In the genomic region with DNA sequence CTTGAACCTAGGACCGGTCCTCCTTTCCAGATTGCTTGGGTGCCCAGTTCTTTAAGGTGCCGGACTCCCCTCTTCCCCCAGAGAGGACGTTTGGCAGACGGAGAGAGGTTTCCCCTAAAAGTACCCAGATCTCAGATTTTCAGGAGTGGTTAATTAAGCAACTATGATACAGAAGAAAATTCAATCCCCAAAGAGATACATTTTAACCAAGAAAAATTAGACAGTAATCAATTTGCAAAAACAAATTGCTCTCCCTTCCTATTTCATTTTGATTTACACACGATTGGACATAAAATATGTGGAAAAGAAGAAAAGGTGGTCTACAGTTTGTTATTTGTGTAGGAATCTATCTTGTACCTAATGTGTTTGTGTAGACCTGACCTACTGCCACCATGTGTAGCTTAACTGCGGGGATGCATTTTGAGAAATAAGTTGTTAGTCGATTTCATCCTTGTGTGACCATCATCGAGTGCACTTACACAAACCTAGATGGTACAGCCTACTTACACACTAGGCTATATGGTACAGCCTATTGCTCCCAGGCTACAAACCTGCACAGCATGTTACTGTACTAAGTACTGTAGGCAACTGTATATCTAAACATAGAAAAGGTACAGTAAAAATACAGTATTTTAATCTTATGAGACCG, we compare ENCODE assay signal across 8 cellular contexts. TPM values are rescaled to one million over a fixed set of nuclear protein-coding genes. Genes with fewer than 3 reads are reported as not detected.
DNase-seq lines count a peak whose midpoint lies in the region; ATAC-seq and TF ChIP-seq lines count a peak whose summit lies in the region.

No MANE protein-coding gene starts in this region.

- H3K9me3 ChIP-seq in Karpas-422 (ENCODE audit: low read length): no peaks in the 10 kb centered on the region

- intact Hi-C loops in Calu3 (cut with micrococcal nuclease; ENCODE audit: unreplicated experiment): no loop called here

- no peak overlapping the region for H2BK5ac ChIP-seq in mesendoderm (ENCODE audit: low read length)

- H3K36me3 Mint-ChIP-seq in Calu3 (ENCODE audit: insufficient read depth, unreplicated experiment): peaks cover 30% of the 10 kb centered on the region

- H3K27ac Mint-ChIP-seq in Calu3 (ENCODE audit: unreplicated experiment): peak overlapping the region; percentile 97

- peak overlapping the region; percentile 97 for H3K23ac ChIP-seq in mesendoderm (ENCODE audit: low read length)

- H3K79me1 ChIP-seq in mesendoderm (ENCODE audit: low read length): peaks cover 2% of the 10 kb centered on the region

- peaks cover 23% of the 10 kb centered on the region for H3K4me1 ChIP-seq in Karpas-422 (ENCODE audit: low read length)
- peaks cover 2% of the 10 kb centered on the region for H3K4me1 ChIP-seq in mesendoderm (ENCODE audit: control insufficient read depth, low read depth, low read length)

- H3K18ac ChIP-seq in mesendoderm (ENCODE audit: low read length): peak overlapping the region; percentile 89

- H2BK120ac ChIP-seq in mesendoderm (ENCODE audit: low read depth, low read length): no peak overlapping the region

- H3K79me2 ChIP-seq in Karpas-422 (ENCODE audit: low read length) (peaks cover 79% of the 10 kb centered on the region), mesendoderm (ENCODE audit: control insufficient read depth, insufficient read depth, low read length) (peaks cover 2% of the 10 kb centered on the region)

- peak overlapping the region; percentile 99 for H3K56ac ChIP-seq in mesendoderm (ENCODE audit: low read length)

- H3K4me3 ChIP-seq in Karpas-422 (ENCODE audit: low read length) (peak overlapping the region; percentile 97), brain microvascular endothelial cell (ENCODE audit: low read depth, low read length) (peak overlapping the region; percentile 84), mesendoderm (ENCODE audit: low read length) (peak overlapping the region; percentile 77)

- no peak overlapping the region for H4K8ac ChIP-seq in mesendoderm (ENCODE audit: low read depth, low read length)

- peak overlapping the region; percentile 98 for H3K4me3 Mint-ChIP-seq in Calu3 (ENCODE audit: low read depth, unreplicated experiment)

- no peak overlapping the region for H2AK5ac ChIP-seq in mesendoderm (ENCODE audit: low read length)

- H3K9ac ChIP-seq in Karpas-422 (ENCODE audit: low read length) (peak overlapping the region; percentile 93), mesendoderm (ENCODE audit: low read length) (peak overlapping the region; percentile 85)

- H3K27ac ChIP-seq in Karpas-422 (ENCODE audit: low read length): peak overlapping the region; percentile 9; the same call in 1 of the 2 replicates
- peak overlapping the region; percentile 83 for H3K27ac ChIP-seq in brain microvascular endothelial cell
- H3K27ac ChIP-seq in mesendoderm (ENCODE audit: low read depth, low read length): no peak overlapping the region

- WGBS in mesendoderm (ENCODE audit: extremely low coverage, insufficient coverage, low lambda C conversion rate): no CpG with 5 or more reads among the region's 9 CpGs

- peak overlapping the region; percentile 89 for H3K4ac ChIP-seq in mesendoderm (ENCODE audit: low read depth, low read length)

- BruUV-seq in Calu3 (replicated peaks; lab: Mats Ljungman, UMichigan): no TSS peak

- peak overlapping the region; percentile 99 for H2AFZ ChIP-seq in Karpas-422 (ENCODE audit: low read length)

- H3K4me2 ChIP-seq in Karpas-422 (ENCODE audit: low read depth, low read length, poor library complexity, severe bottlenecking) (peak overlapping the region; percentile 95), mesendoderm (ENCODE audit: low read length) (peak overlapping the region; percentile 53)

- no peaks in the 10 kb centered on the region for H3K27me3 Mint-ChIP-seq in Calu3 (ENCODE audit: unreplicated experiment)

- no peak overlapping the region for H2BK15ac ChIP-seq in mesendoderm (replicated peaks; ENCODE audit: low read depth)

- no peaks in the 10 kb centered on the region for H3K9me3 Mint-ChIP-seq in Calu3 (ENCODE audit: low read depth, unreplicated experiment)

- H3K27me3 ChIP-seq in Karpas-422 (ENCODE audit: low read length) (no peaks in the 10 kb centered on the region), brain microvascular endothelial cell (replicated peaks) (no peaks in the 10 kb centered on the region), mesendoderm (ENCODE audit: insufficient read depth, low read length, poor library complexity) (no peaks in the 10 kb centered on the region)

- no peak overlapping the region for H4K5ac ChIP-seq in mesendoderm (ENCODE audit: low read length)

- TF ChIP-seq CTCF in Calu3 (IDR thresholded peaks at IDR 0.05; ENCODE audit: unreplicated experiment) (no peak), brain microvascular endothelial cell (IDR thresholded peaks at IDR 0.05; ENCODE audit: low read depth, low read length, missing control alignments) (no peak), GM13976 (IDR thresholded peaks at IDR 0.05; ENCODE audit: borderline replicate concordance, control extremely low read depth, extremely low read depth, insufficient read depth, missing control alignments) (no peak)

- H3K9me2 ChIP-seq in Karpas-422 (replicated peaks; ENCODE audit: insufficient read depth, low read length): no peaks in the 10 kb centered on the region

- no peaks in the 10 kb centered on the region for H4K20me1 ChIP-seq in Karpas-422 (ENCODE audit: insufficient read depth, low read depth, low read length)

- DNase-seq in Calu3: no peak
- peak; percentile 58 for DNase-seq in Karpas-422
- DNase-seq in brain microvascular endothelial cell: no peak
- DNase-seq in mesendoderm: peak; percentile 6
- DNase-seq in GM13976 (ENCODE audit: low spot score): no peak
- no peak for DNase-seq in DMS153 treated with DMSO at 0.1 percent for 48 hours (lab: John Stamatoyannopoulos, UW; ENCODE audit: unreplicated experiment)
- DNase-seq in activated CD8-positive, alpha-beta memory T cell treated with anti-CD3 and anti-CD28 coated beads, Interleukin-2, amount 50 U/mL, for 48 hours: no peak

- no peak for ATAC-seq in HG02763 (IDR thresholded peaks at IDR 0.05; ENCODE audit: unreplicated experiment)

- H3K36me3 ChIP-seq in Karpas-422 (ENCODE audit: insufficient read depth, low read length) (peaks cover 35% of the 10 kb centered on the region), brain microvascular endothelial cell (replicated peaks) (peaks cover 6% of the 10 kb centered on the region), mesendoderm (ENCODE audit: control insufficient read depth, insufficient read depth, low read length) (peaks cover 2% of the 10 kb centered on the region)

- peaks cover 9% of the 10 kb centered on the region for H3K4me1 Mint-ChIP-seq in Calu3 (ENCODE audit: low read depth, unreplicated experiment)

- in situ Hi-C loops in brain microvascular endothelial cell (cut with HindIII; ENCODE audit: low pct_ligation_motif_present, low sequenced_read_pairs) (loop anchor here (10.0 kb wide), 1 partner anchor 305 kb away; no protein-coding TSS in a partner anchor), GM13976 (cut with MboI; ENCODE audit: low sequenced_read_pairs, unreplicated experiment) (loop anchor here (25.0 kb wide), 1 partner anchor 787 kb away; the partner anchor contains the start of gene CDC7)

- CTCF ChIA-PET in Calu3 (lab: Charles Lee): interaction anchor here (0.5 to 0.6 kb wide), 2 partner anchors 22 to 980 kb away, joined by 4 to 7 read pairs; no protein-coding TSS in a partner anchor

RNA-seq across cellular contexts. Expression of gene RPAP2, which starts 0.7 kb away (rescaled TPM):
- total RNA-seq in Calu3 (2022): 21.6 and 22.5 TPM in 2 replicates
- total RNA-seq in Karpas-422 (2014; rRNA removed; shearing (Covaris generic); ENCODE audit: low replicate concordance): 3.8 and 19.2 TPM in 2 replicates
- 17.0 TPM for polyA plus RNA-seq in mesendoderm (2013, experiment 1 of 2)
- polyA plus RNA-seq in mesendoderm (2013, experiment 2 of 2): 15.4 TPM

RNA-seq across cellular contexts. Expression of gene GLMN, which starts 0.8 kb away (rescaled TPM):
- total RNA-seq in Calu3 (2022): 13.3 and 15.3 TPM in 2 replicates
- 21.2 and 22.7 TPM in 2 replicates for total RNA-seq in Karpas-422 (2014; rRNA removed; shearing (Covaris generic); ENCODE audit: low replicate concordance)
- 28.0 TPM for polyA plus RNA-seq in mesendoderm (2013, experiment 1 of 2)
- 28.2 TPM for polyA plus RNA-seq in mesendoderm (2013, experiment 2 of 2)

Comparison
In these comparisons a context has a peak if more than half of its experiments do, and no peak if none do; other contexts are left out.
1. DNase-seq: peak in Karpas-422 (single experiment) and mesendoderm (single experiment); none in Calu3 (single experiment), brain microvascular endothelial cell (single experiment), GM13976 (single experiment), DMS153 treated with DMSO at 0.1 percent for 48 hours (single experiment) and activated CD8-positive, alpha-beta memory T cell treated with anti-CD3 and anti-CD28 coated beads, Interleukin-2, amount 50 U/mL, for 48 hours (single experiment).
2. Peak in every context shown above with its lines, with median percentiles within 50 percentile points of each other: H3K4me3 ChIP-seq.